8 cellular contexts compared by ENCODE assay signal in genomic region chr14:50830932-50831703, GRCh38. TPM values are rescaled to one million over a fixed set of nuclear protein-coding genes. Genes with fewer than 3 reads are reported as not detected.
A peak's percentile ranks its signal among the peaks of the same experiment; 100 is the strongest.
DNase-seq lines count a peak whose midpoint lies in the region; ATAC-seq and TF ChIP-seq lines count a peak whose summit lies in the region.

TSS of gene NIN (minus strand) at chr14:50831162. CDS start at chr14:50822056, 9,106 bp downstream.

- peak; percentile 94 for ATAC-seq in SK-N-SH treated with all-trans-retinoic acid at 6 μM for 48 hours
- ATAC-seq in activated naive CD4-positive, alpha-beta T cell treated with anti-CD3 and anti-CD28 coated beads, Interleukin-2, amount 50 U/mL, for 72 hours: peak; percentile 84 to 92

- H3K9me3 ChIP-seq in ES-I3 (ENCODE audit: control insufficient read depth, insufficient read depth, low read length) (no peaks in the 10 kb centered on the region), ovary (no peaks in the 10 kb centered on the region), transverse colon (no peaks in the 10 kb centered on the region)

- H3K9ac ChIP-seq in ES-I3 (ENCODE audit: low read depth, low read length): peak within 1 kb of the TSS; percentile 65

- peak within 1 kb of the TSS; percentile 84 to 93 for H3K27ac Mint-ChIP-seq in activated naive CD4-positive, alpha-beta T cell treated with anti-CD3 and anti-CD28 coated beads, Interleukin-2, amount 50 U/mL, for 72 hours

- H3K4me1 ChIP-seq in ES-I3 (ENCODE audit: insufficient read depth, low read length) (peaks cover 8% of the 10 kb centered on the region), ovary (ENCODE audit: insufficient read depth) (peaks cover 2% of the 10 kb centered on the region), transverse colon (peaks cover 5 to 31% (median 21%) of the 10 kb centered on the region in 4 donors)

- peaks cover 14 to 20% of the 10 kb centered on the region in 2 donors for H3K36me3 Mint-ChIP-seq in activated naive CD4-positive, alpha-beta T cell treated with anti-CD3 and anti-CD28 coated beads, Interleukin-2, amount 50 U/mL, for 72 hours

- no peak for TF ChIP-seq EP300 in ovary (IDR thresholded peaks at IDR 0.05)
- TF ChIP-seq EP300 in transverse colon (IDR thresholded peaks at IDR 0.05; ENCODE audit: low read depth): no peak

- H3K27ac ChIP-seq in ovary: peak within 1 kb of the TSS; percentile 56 to 90
- H3K27ac ChIP-seq in transverse colon: peak within 1 kb of the TSS; percentile 94

- WGBS in ovary, 3 donors: 0 to 1% (median 0%) methylated on average over 79 to 96 of the region's 96 CpGs
- 1% methylated on average over 52 of the region's 96 CpGs; no CpG with 5 or more reads in 1 of the 2 donors for WGBS in transverse colon (ENCODE audit: low coverage in 1 of 2), 2 donors

- TF ChIP-seq CTCF in ovary (IDR thresholded peaks at IDR 0.05) (no peak), transverse colon (IDR thresholded peaks at IDR 0.05) (no peak)

- no peaks in the 10 kb centered on the region for H3K9me3 Mint-ChIP-seq in activated naive CD4-positive, alpha-beta T cell treated with anti-CD3 and anti-CD28 coated beads, Interleukin-2, amount 50 U/mL, for 72 hours

- in situ Hi-C loops in transverse colon (cut with MboI; ENCODE audit: low pct_ligation_motif_present in 1 of 4, low pct_unique_long_range_greater_than_20kb in 1 of 4, low sequenced_read_pairs in 3 of 4): no loop called here

- peak within 1 kb of the TSS; percentile 86 for H3K4me3 ChIP-seq in ovary
- peak within 1 kb of the TSS; percentile 92 to 98 (median 96) for H3K4me3 ChIP-seq in transverse colon

- intact Hi-C loops in head of caudate nucleus (cut with DNase I): no loop called here
- intact Hi-C loops in ovary (cut with DNase I): no loop called here
- intact Hi-C loops in transverse colon (cut with DNase I; ENCODE audit: low total_unique reads): no loop called here

- DNase-seq in H4 (ENCODE audit: low spot score) (peak; percentile 30), LoVo (ENCODE audit: low spot score) (peak; percentile 91), head of caudate nucleus (peak; percentile 25 to 91 (median 80)), ovary (peak; percentile 68 to 83 (median 76)), transverse colon (peak; percentile 83)
- DNase-seq in activated naive CD4-positive, alpha-beta T cell treated with anti-CD3 and anti-CD28 coated beads, Interleukin-2, amount 50 U/mL, for 72 hours (ENCODE audit: low spot score in 2 of 2): peak; percentile 76 to 78

- H3K27me3 ChIP-seq in ovary: no peaks in the 10 kb centered on the region
- H3K27me3 ChIP-seq in transverse colon: no peaks in the 10 kb centered on the region

- TF ChIP-seq POLR2A in ovary (IDR thresholded peaks at IDR 0.05) (no peak), transverse colon (IDR thresholded peaks at IDR 0.05) (peak; percentile 48)

- no peaks in the 10 kb centered on the region for H3K36me3 ChIP-seq in ES-I3 (ENCODE audit: insufficient read depth, low read length)
- no peaks in the 10 kb centered on the region for H3K36me3 ChIP-seq in ovary
- no peaks in the 10 kb centered on the region for H3K36me3 ChIP-seq in transverse colon

TF ChIP-seq in SK-N-SH treated with all-trans-retinoic acid at 6 μM for 48 hours, 23 proteins besides CTCF, POLR2A, EP300 and RAD21:
- TF ChIP-seq ZFP30 (CRISPR knock-in tag; IDR thresholded peaks at IDR 0.05) (no peak), ZNF565 (CRISPR knock-in tag; conservative IDR thresholded peaks at IDR 0.05; ENCODE audit: low read depth) (no peak), ZC3H10 (CRISPR knock-in tag; IDR thresholded peaks at IDR 0.05) (no peak), RARB (CRISPR knock-in tag; IDR thresholded peaks at IDR 0.05) (no peak), GLIS3 (CRISPR knock-in tag; IDR thresholded peaks at IDR 0.05) (no peak), CREB5 (CRISPR knock-in tag; IDR thresholded peaks at IDR 0.05; ENCODE audit: low read depth) (no peak), POU6F1 (CRISPR knock-in tag; IDR thresholded peaks at IDR 0.05; ENCODE audit: borderline replicate concordance, low read depth) (no peak), ARNTL (CRISPR knock-in tag; IDR thresholded peaks at IDR 0.05; ENCODE audit: borderline replicate concordance, low read depth) (no peak), PATZ1 (CRISPR knock-in tag; IDR thresholded peaks at IDR 0.05; ENCODE audit: borderline replicate concordance) (no peak), ESRRG (CRISPR knock-in tag; IDR thresholded peaks at IDR 0.05) (no peak), ZNF70 (CRISPR knock-in tag; IDR thresholded peaks at IDR 0.05) (no peak), CSDC2 (CRISPR knock-in tag; IDR thresholded peaks at IDR 0.05) (no peak), SNAI2 (CRISPR knock-in tag; IDR thresholded peaks at IDR 0.05) (no peak), ISL1 (CRISPR knock-in tag; IDR thresholded peaks at IDR 0.05) (no peak), CSRNP3 (CRISPR knock-in tag; IDR thresholded peaks at IDR 0.05) (no peak), PPARA (CRISPR knock-in tag; IDR thresholded peaks at IDR 0.05; ENCODE audit: borderline replicate concordance) (no peak), TOX (CRISPR knock-in tag; IDR thresholded peaks at IDR 0.05; ENCODE audit: borderline replicate concordance) (no peak), OSR1 (CRISPR knock-in tag; IDR thresholded peaks at IDR 0.05) (no peak)

RNA-seq across cellular contexts. Expression of gene NIN, which starts in this region (rescaled TPM):
- 12.2 and 12.7 TPM in 2 replicates for total RNA-seq in H4 (2014; rRNA removed; shearing (Covaris generic))
- 10 to 100 TPM; 29.5 to 61.4 TPM for total RNA-seq in activated naive CD4-positive, alpha-beta T cell treated with anti-CD3 and anti-CD28 coated beads, Interleukin-2, amount 50 U/mL, for 72 hours
- total RNA-seq in ovary (10 to 100 TPM; 16.0 to 32.4 (median 28.1) TPM), transverse colon (10 to 100 TPM in 3 of 4 donors, 1 to 10 TPM in 1; 9.4 to 66.3 (median 26.5) TPM)
- 10 to 100 TPM in 1 of 2 donors, 1 to 10 TPM in 1; 6.4 to 12.2 TPM for polyA plus RNA-seq in ovary

Comparison
In these comparisons a context has a peak if more than half of its experiments do, and no peak if none do; other contexts are left out.
1. Peak in every context shown above with its lines: DNase-seq, ATAC-seq, H3K4me3 ChIP-seq and H3K27ac ChIP-seq.
2. DNase-seq: peak in every context shown above with its lines; median percentile 91 in LoVo; 83 in transverse colon; 80 in head of caudate nucleus; 77 in activated naive CD4-positive, alpha-beta T cell treated with anti-CD3 and anti-CD28 coated beads, Interleukin-2, amount 50 U/mL, for 72 hours; 76 in ovary; 30 in H4.